1 cellular context compared by ENCODE assay signal in the genomic region with DNA sequence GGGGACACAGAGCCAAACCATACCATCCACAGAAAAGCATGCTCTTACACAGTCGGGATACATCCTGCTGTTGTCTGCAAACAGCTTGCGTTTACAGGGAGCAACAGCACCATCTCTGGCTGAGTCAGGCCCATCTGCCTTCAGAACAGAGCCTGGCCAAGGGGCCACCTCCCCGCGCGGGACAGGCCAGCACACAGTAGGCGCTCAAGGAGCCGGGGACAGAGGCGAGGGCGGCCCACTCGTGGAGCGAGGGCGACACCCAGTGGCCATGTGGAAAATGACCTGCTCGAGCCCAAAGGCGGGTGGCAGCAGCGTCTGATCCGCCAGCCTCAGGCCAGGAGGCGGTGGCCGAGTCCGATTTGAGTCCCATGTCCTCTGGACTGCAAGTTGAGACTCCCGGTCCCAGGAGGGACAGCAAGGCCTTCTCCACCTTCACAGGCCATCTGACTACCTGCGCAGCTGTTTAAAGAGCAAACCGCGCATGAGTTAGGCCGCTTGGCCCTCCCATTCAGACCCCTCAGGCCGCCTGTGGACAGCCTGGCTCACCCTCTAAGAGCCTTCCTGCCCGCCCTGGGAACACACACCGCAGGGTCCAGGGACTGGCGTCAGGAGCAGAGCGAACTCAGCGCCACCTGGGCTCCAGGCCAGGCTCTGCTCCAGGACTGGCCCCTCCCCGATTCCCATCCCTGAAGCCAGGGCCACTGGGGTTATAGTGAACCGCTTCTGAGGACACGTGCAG.
A peak's percentile ranks its signal among the peaks of the same experiment; 100 is the strongest.
TF ChIP-seq lines count a peak whose summit lies in the region.

No MANE protein-coding gene starts in this region.

TF ChIP-seq in HepG2, 621 proteins besides CTCF, POLR2A, EP300 and RAD21 (continued from another document and continues in another):
- peak; percentile 65; the same call in 1 of the 2 replicates for TF ChIP-seq MEIS1 (CRISPR knock-in tag; IDR thresholded peaks at IDR 0.05; ENCODE audit: borderline replicate concordance)
- no peak for TF ChIP-seq THYN1 (CRISPR knock-in tag; IDR thresholded peaks at IDR 0.05; ENCODE audit: borderline replicate concordance, low read depth)
- TF ChIP-seq SP5 (CRISPR knock-in tag; IDR thresholded peaks at IDR 0.05; ENCODE audit: borderline replicate concordance, low read depth): peak; percentile 40; the same call in 1 of the 2 replicates
- no peak for TF ChIP-seq HMGA1 (CRISPR knock-in tag; conservative IDR thresholded peaks at IDR 0.05)
- no peak for TF ChIP-seq ZMAT3 (CRISPR knock-in tag; conservative IDR thresholded peaks at IDR 0.05)
- 0 out of 2 replicates have a peak, but pooled peaks have one; percentile 6 for TF ChIP-seq CEBPG (CRISPR knock-in tag; IDR thresholded peaks at IDR 0.05)
- no peak for TF ChIP-seq ATRX (CRISPR knock-in tag; IDR thresholded peaks at IDR 0.05; ENCODE audit: borderline replicate concordance)
- no peak for TF ChIP-seq ZNF761 (CRISPR knock-in tag; conservative IDR thresholded peaks at IDR 0.05)
- 0 out of 2 replicates have a peak, but pooled peaks have one; percentile 43 for TF ChIP-seq AHR (CRISPR knock-in tag; IDR thresholded peaks at IDR 0.05)
- no peak for TF ChIP-seq NONO (IDR thresholded peaks at IDR 0.05)
- peak; percentile 79 for TF ChIP-seq NONO (CRISPR knock-in tag; conservative IDR thresholded peaks at IDR 0.05)
- peak; percentile 87; the same call in 1 of the 2 replicates for TF ChIP-seq ZKSCAN8 (CRISPR knock-in tag; IDR thresholded peaks at IDR 0.05; ENCODE audit: borderline replicate concordance)
- TF ChIP-seq TBL1XR1 (IDR thresholded peaks at IDR 0.05; ENCODE audit: borderline replicate concordance, low read length, partially characterized antibody): no peak
- no peak for TF ChIP-seq ZNF354B (CRISPR knock-in tag; IDR thresholded peaks at IDR 0.05)
- TF ChIP-seq, protein P1, sequence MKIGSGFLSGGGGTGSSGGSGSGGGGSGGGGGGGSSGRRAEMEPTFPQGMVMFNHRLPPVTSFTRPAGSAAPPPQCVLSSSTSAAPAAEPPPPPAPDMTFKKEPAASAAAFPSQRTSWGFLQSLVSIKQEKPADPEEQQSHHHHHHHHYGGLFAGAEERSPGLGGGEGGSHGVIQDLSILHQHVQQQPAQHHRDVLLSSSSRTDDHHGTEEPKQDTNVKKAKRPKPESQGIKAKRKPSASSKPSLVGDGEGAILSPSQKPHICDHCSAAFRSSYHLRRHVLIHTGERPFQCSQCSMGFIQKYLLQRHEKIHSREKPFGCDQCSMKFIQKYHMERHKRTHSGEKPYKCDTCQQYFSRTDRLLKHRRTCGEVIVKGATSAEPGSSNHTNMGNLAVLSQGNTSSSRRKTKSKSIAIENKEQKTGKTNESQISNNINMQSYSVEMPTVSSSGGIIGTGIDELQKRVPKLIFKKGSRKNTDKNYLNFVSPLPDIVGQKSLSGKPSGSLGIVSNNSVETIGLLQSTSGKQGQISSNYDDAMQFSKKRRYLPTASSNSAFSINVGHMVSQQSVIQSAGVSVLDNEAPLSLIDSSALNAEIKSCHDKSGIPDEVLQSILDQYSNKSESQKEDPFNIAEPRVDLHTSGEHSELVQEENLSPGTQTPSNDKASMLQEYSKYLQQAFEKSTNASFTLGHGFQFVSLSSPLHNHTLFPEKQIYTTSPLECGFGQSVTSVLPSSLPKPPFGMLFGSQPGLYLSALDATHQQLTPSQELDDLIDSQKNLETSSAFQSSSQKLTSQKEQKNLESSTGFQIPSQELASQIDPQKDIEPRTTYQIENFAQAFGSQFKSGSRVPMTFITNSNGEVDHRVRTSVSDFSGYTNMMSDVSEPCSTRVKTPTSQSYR (CRISPR knock-in tag; IDR thresholded peaks at IDR 0.05; ENCODE audit: borderline replicate concordance): no peak; the same call in 1 of the 2 replicates
- TF ChIP-seq, protein P2, sequence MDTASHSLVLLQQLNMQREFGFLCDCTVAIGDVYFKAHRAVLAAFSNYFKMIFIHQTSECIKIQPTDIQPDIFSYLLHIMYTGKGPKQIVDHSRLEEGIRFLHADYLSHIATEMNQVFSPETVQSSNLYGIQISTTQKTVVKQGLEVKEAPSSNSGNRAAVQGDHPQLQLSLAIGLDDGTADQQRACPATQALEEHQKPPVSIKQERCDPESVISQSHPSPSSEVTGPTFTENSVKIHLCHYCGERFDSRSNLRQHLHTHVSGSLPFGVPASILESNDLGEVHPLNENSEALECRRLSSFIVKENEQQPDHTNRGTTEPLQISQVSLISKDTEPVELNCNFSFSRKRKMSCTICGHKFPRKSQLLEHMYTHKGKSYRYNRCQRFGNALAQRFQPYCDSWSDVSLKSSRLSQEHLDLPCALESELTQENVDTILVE (CRISPR knock-in tag; IDR thresholded peaks at IDR 0.05): no peak
- TF ChIP-seq ZBTB3 (CRISPR knock-in tag; IDR thresholded peaks at IDR 0.05; ENCODE audit: borderline replicate concordance, low read depth): no peak
- TF ChIP-seq, protein P3, sequence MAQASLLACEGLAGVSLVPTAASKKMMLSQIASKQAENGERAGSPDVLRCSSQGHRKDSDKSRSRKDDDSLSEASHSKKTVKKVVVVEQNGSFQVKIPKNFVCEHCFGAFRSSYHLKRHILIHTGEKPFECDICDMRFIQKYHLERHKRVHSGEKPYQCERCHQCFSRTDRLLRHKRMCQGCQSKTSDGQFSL (CRISPR knock-in tag; IDR thresholded peaks at IDR 0.05): no peak
- TF ChIP-seq KDM3A (CRISPR knock-in tag; IDR thresholded peaks at IDR 0.05; ENCODE audit: low read depth): peak; percentile 90
- TF ChIP-seq ZNF260 (CRISPR knock-in tag; IDR thresholded peaks at IDR 0.05; ENCODE audit: borderline replicate concordance, low read depth): no peak
- TF ChIP-seq, protein P4, sequence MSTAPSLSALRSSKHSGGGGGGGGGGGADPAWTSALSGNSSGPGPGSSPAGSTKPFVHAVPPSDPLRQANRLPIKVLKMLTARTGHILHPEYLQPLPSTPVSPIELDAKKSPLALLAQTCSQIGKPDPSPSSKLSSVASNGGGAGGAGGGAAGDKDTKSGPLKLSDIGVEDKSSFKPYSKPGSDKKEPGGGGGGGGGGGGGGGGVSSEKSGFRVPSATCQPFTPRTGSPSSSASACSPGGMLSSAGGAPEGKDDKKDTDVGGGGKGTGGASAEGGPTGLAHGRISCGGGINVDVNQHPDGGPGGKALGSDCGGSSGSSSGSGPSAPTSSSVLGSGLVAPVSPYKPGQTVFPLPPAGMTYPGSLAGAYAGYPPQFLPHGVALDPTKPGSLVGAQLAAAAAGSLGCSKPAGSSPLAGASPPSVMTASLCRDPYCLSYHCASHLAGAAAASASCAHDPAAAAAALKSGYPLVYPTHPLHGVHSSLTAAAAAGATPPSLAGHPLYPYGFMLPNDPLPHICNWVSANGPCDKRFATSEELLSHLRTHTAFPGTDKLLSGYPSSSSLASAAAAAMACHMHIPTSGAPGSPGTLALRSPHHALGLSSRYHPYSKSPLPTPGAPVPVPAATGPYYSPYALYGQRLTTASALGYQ (CRISPR knock-in tag; IDR thresholded peaks at IDR 0.05): no peak
- TF ChIP-seq ZNF549 (CRISPR knock-in tag; IDR thresholded peaks at IDR 0.05): no peak
- TF ChIP-seq MAZ (IDR thresholded peaks at IDR 0.05; ENCODE audit: borderline replicate concordance, low read depth, low read length): no peak
- peak; percentile 84 for TF ChIP-seq MAZ (CRISPR knock-in tag; IDR thresholded peaks at IDR 0.05; ENCODE audit: low read depth)
- peak; percentile 77; the same call in 1 of the 2 replicates for TF ChIP-seq ZNF598 (CRISPR knock-in tag; IDR thresholded peaks at IDR 0.05; ENCODE audit: borderline replicate concordance)
- TF ChIP-seq, protein P5, sequence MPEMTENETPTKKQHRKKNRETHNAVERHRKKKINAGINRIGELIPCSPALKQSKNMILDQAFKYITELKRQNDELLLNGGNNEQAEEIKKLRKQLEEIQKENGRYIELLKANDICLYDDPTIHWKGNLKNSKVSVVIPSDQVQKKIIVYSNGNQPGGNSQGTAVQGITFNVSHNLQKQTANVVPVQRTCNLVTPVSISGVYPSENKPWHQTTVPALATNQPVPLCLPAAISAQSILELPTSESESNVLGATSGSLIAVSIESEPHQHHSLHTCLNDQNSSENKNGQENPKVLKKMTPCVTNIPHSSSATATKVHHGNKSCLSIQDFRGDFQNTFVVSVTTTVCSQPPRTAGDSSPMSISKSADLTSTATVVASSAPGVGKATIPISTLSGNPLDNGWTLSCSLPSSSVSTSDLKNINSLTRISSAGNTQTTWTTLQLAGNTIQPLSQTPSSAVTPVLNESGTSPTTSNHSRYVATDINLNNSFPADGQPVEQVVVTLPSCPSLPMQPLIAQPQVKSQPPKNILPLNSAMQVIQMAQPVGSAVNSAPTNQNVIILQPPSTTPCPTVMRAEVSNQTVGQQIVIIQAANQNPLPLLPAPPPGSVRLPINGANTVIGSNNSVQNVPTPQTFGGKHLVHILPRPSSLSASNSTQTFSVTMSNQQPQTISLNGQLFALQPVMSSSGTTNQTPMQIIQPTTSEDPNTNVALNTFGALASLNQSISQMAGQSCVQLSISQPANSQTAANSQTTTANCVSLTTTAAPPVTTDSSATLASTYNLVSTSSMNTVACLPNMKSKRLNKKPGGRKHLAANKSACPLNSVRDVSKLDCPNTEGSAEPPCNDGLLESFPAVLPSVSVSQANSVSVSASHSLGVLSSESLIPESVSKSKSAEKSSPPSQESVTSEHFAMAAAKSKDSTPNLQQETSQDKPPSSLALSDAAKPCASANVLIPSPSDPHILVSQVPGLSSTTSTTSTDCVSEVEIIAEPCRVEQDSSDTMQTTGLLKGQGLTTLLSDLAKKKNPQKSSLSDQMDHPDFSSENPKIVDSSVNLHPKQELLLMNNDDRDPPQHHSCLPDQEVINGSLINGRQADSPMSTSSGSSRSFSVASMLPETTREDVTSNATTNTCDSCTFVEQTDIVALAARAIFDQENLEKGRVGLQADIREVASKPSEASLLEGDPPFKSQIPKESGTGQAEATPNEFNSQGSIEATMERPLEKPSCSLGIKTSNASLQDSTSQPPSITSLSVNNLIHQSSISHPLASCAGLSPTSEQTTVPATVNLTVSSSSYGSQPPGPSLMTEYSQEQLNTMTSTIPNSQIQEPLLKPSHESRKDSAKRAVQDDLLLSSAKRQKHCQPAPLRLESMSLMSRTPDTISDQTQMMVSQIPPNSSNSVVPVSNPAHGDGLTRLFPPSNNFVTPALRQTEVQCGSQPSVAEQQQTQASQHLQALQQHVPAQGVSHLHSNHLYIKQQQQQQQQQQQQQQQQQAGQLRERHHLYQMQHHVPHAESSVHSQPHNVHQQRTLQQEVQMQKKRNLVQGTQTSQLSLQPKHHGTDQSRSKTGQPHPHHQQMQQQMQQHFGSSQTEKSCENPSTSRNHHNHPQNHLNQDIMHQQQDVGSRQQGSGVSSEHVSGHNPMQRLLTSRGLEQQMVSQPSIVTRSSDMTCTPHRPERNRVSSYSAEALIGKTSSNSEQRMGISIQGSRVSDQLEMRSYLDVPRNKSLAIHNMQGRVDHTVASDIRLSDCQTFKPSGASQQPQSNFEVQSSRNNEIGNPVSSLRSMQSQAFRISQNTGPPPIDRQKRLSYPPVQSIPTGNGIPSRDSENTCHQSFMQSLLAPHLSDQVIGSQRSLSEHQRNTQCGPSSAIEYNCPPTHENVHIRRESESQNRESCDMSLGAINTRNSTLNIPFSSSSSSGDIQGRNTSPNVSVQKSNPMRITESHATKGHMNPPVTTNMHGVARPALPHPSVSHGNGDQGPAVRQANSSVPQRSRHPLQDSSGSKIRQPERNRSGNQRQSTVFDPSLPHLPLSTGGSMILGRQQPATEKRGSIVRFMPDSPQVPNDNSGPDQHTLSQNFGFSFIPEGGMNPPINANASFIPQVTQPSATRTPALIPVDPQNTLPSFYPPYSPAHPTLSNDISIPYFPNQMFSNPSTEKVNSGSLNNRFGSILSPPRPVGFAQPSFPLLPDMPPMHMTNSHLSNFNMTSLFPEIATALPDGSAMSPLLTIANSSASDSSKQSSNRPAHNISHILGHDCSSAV (CRISPR knock-in tag; IDR thresholded peaks at IDR 0.05; ENCODE audit: borderline replicate concordance): no peak
- peak; percentile 86; the same call in 1 of the 2 replicates for TF ChIP-seq NFATC3 (CRISPR knock-in tag; IDR thresholded peaks at IDR 0.05)
- TF ChIP-seq, protein P6, sequence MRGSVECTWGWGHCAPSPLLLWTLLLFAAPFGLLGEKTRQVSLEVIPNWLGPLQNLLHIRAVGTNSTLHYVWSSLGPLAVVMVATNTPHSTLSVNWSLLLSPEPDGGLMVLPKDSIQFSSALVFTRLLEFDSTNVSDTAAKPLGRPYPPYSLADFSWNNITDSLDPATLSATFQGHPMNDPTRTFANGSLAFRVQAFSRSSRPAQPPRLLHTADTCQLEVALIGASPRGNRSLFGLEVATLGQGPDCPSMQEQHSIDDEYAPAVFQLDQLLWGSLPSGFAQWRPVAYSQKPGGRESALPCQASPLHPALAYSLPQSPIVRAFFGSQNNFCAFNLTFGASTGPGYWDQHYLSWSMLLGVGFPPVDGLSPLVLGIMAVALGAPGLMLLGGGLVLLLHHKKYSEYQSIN (CRISPR knock-in tag; IDR thresholded peaks at IDR 0.05; ENCODE audit: borderline replicate concordance): no peak
- TF ChIP-seq TOPORS (CRISPR knock-in tag; IDR thresholded peaks at IDR 0.05): no peak
- TF ChIP-seq BORCS8-MEF2B (CRISPR knock-in tag; IDR thresholded peaks at IDR 0.05): 0 out of 2 replicates have a peak, but pooled peaks have one; percentile 21
- TF ChIP-seq, protein P7, sequence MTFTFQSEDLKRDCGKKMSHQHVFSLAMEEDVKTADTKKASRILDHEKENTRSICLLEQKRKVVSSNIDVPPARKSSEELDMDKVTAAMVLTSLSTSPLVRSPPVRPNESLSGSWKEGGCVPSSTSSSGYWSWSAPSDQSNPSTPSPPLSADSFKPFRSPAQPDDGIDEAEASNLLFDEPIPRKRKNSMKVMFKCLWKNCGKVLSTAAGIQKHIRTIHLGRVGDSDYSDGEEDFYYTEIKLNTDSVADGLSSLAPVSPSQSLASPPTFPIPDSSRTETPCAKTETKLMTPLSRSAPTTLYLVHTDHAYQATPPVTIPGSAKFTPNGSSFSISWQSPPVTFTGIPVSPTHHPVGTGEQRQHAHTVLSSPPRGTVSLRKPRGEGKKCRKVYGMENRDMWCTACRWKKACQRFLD (CRISPR knock-in tag; IDR thresholded peaks at IDR 0.05; ENCODE audit: borderline replicate concordance): peak; percentile 89
- 0 out of 2 replicates have a peak, but pooled peaks have one; percentile 62 for TF ChIP-seq ZNF264 (CRISPR knock-in tag; IDR thresholded peaks at IDR 0.05)
- peak; percentile 100 for TF ChIP-seq STAG1 (CRISPR knock-in tag; IDR thresholded peaks at IDR 0.05)
- TF ChIP-seq, protein P8, sequence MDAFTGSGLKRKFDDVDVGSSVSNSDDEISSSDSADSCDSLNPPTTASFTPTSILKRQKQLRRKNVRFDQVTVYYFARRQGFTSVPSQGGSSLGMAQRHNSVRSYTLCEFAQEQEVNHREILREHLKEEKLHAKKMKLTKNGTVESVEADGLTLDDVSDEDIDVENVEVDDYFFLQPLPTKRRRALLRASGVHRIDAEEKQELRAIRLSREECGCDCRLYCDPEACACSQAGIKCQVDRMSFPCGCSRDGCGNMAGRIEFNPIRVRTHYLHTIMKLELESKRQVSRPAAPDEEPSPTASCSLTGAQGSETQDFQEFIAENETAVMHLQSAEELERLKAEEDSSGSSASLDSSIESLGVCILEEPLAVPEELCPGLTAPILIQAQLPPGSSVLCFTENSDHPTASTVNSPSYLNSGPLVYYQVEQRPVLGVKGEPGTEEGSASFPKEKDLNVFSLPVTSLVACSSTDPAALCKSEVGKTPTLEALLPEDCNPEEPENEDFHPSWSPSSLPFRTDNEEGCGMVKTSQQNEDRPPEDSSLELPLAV (CRISPR knock-in tag; conservative IDR thresholded peaks at IDR 0.05; ENCODE audit: low read depth): no peak
- no peak for TF ChIP-seq SP4 (CRISPR knock-in tag; IDR thresholded peaks at IDR 0.05)
- TF ChIP-seq RNF2 (conservative IDR thresholded peaks at IDR 0.05; ENCODE audit: low read depth): peak; percentile 70; the same call in 1 of the 2 replicates
- peak; percentile 70; the same call in 1 of the 2 replicates for TF ChIP-seq SPEN (CRISPR knock-in tag; IDR thresholded peaks at IDR 0.05; ENCODE audit: low read depth)
- TF ChIP-seq ZNF124 (CRISPR knock-in tag; IDR thresholded peaks at IDR 0.05): 0 out of 2 replicates have a peak, but pooled peaks have one; percentile 50
- TF ChIP-seq ZSCAN31 (CRISPR knock-in tag; IDR thresholded peaks at IDR 0.05; ENCODE audit: low read depth): 0 out of 2 replicates have a peak, but pooled peaks have one; percentile 61
- peak; percentile 78; the same call in 1 of the 2 replicates for TF ChIP-seq HOXA5 (CRISPR knock-in tag; IDR thresholded peaks at IDR 0.05)
